ENCODE assay signal across 8 cellular contexts in the genomic region with DNA sequence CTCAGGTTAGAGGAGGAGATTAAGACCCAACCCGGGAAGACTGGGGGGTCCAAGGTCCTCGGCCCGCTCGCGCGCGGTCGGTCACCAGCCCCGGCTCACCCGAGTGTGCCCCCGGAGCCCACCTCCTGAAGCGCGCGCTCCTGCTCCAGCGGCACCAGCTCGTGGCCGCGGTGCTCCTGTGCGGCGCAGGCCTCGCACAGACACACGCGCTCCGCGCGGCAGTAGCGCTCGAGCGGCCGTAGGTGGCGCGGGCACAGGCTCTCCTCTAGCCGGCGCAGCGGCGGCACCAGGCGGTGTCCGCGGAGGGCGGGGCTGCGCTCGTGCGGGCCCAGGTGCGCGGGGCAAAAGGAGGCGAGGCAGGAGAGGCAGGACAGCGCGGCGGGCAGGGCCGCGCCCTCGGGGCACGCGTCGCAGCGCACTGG. TPM values are rescaled to one million over a fixed set of nuclear protein-coding genes. Genes with fewer than 3 reads are reported as not detected.
DNase-seq lines count a peak whose midpoint lies in the region; ATAC-seq and TF ChIP-seq lines count a peak whose summit lies in the region.

No MANE protein-coding gene starts in this region.

- H3F3A ChIP-seq in SU-DHL-6 (ENCODE audit: insufficient read depth), result no peaks in the 10 kb centered on the region

- H3K9me3 ChIP-seq in SU-DHL-6 (ENCODE audit: insufficient read depth, low read length) (no peaks in the 10 kb centered on the region), right cardiac atrium (ENCODE audit: control insufficient read depth, low read length) (no peaks in the 10 kb centered on the region)

- H3K36me3 ChIP-seq in SU-DHL-6 (ENCODE audit: low read length) (no peaks in the 10 kb centered on the region), rectal smooth muscle tissue (ENCODE audit: control insufficient read depth, insufficient read depth, low read length) (peaks cover 7% of the 10 kb centered on the region)

- DNase-seq in NCI-H2081 (lab: John Stamatoyannopoulos, UW), result peak; percentile 72 to 74
- DNase-seq in NCI-H2081 treated with DMSO at 0.1 percent for 48 hours (lab: John Stamatoyannopoulos, UW), result no peak
- DNase-seq in Jurkat, Clone E6-1 (ENCODE audit: low read depth, low spot score), result peak; percentile 50
- DNase-seq in amniotic epithelial cell (ENCODE audit: low read depth), result peak; percentile 46
- DNase-seq in right cardiac atrium, result peak; percentile 72 to 93 (median 90)
- no peak for DNase-seq in UCSD-AML1 (lab: John Stamatoyannopoulos, UW; ENCODE audit: unreplicated experiment)

- H3K4me2 ChIP-seq in SU-DHL-6 (ENCODE audit: low read depth, low read length, poor library complexity, severe bottlenecking), result peak overlapping the region; percentile 33

- no peaks in the 10 kb centered on the region for H3K9me2 ChIP-seq in SU-DHL-6 (replicated peaks; ENCODE audit: insufficient read depth, low read length)

- peak; percentile 67 to 69 for ATAC-seq in right cardiac atrium

- under 1% methylated on average over 56 of the region's 56 CpGs for WGBS in right cardiac atrium

- H3K27ac ChIP-seq in SU-DHL-6 (ENCODE audit: low read depth, low read length) (no peak overlapping the region), right cardiac atrium (ENCODE audit: low read length) (peak overlapping the region; percentile 91), rectal smooth muscle tissue (ENCODE audit: low read depth, low read length) (peak overlapping the region; percentile 96)

- H2AFZ ChIP-seq in SU-DHL-6 (ENCODE audit: low read depth, low read length, severe bottlenecking), result peak overlapping the region; percentile 38

- H3K79me2 ChIP-seq in SU-DHL-6 (ENCODE audit: insufficient read depth, low read length), result no peaks in the 10 kb centered on the region

- no peak for TF ChIP-seq CTCF in SU-DHL-6 (IDR thresholded peaks at IDR 0.05; ENCODE audit: insufficient read depth, low read length, poor library complexity, severe bottlenecking)

- H3K4me3 ChIP-seq in Jurkat, Clone E6-1 (ENCODE audit: low read length), result no peak overlapping the region
- H3K4me3 ChIP-seq in SU-DHL-6 (ENCODE audit: insufficient read depth, low read length, poor library complexity, severe bottlenecking) (no peak overlapping the region), right cardiac atrium (ENCODE audit: low read length) (peak overlapping the region; percentile 66), rectal smooth muscle tissue (ENCODE audit: low read length) (peak overlapping the region; percentile 88)

- intact Hi-C loops in right cardiac atrium (cut with DNase I), result no loop called here

- H3K4me1 ChIP-seq in right cardiac atrium (ENCODE audit: control insufficient read depth, insufficient read depth, low read length), result peaks cover 19% of the 10 kb centered on the region
- H3K4me1 ChIP-seq in rectal smooth muscle tissue (ENCODE audit: control insufficient read depth, insufficient read depth, low read length), result peaks cover 41% of the 10 kb centered on the region

- H3K27me3 ChIP-seq in SU-DHL-6 (ENCODE audit: low read length) (no peaks in the 10 kb centered on the region), right cardiac atrium (ENCODE audit: control insufficient read depth, insufficient read depth) (no peaks in the 10 kb centered on the region), rectal smooth muscle tissue (ENCODE audit: control insufficient read depth, insufficient read depth, low read length) (no peaks in the 10 kb centered on the region)

- no peaks in the 10 kb centered on the region for H4K20me1 ChIP-seq in SU-DHL-6 (ENCODE audit: low read depth, low read length)

- H3K9ac ChIP-seq in SU-DHL-6 (ENCODE audit: low read length) (no peak overlapping the region), rectal smooth muscle tissue (ENCODE audit: low read length) (peak overlapping the region; percentile 95)

RNA-seq across cellular contexts. Expression of a gene that starts 0.6 kb away (rescaled TPM):
- polyA plus RNA-seq in Jurkat, Clone E6-1 (2012; ENCODE audit: insufficient read depth, insufficient read length), result 20.4 TPM
- total RNA-seq in right cardiac atrium, result 10 to 100 TPM; 24.1 to 25.9 (median 25.3) TPM
- 19.2 TPM for polyA plus RNA-seq in right cardiac atrium

RNA-seq across cellular contexts. Expression of a gene that starts 19.0 kb away (rescaled TPM):
- polyA plus RNA-seq in Jurkat, Clone E6-1 (2012; ENCODE audit: insufficient read depth, insufficient read length), result 30.7 TPM
- 10 to 100 TPM in 1 of 4 donors, 1 to 10 TPM in 3; 5.7 to 10.7 (median 7.7) TPM for total RNA-seq in right cardiac atrium
- polyA plus RNA-seq in right cardiac atrium, result 7.9 TPM

RNA-seq across cellular contexts. Expression of a gene that starts 22.6 kb away (rescaled TPM):
- polyA plus RNA-seq in Jurkat, Clone E6-1 (2012; ENCODE audit: insufficient read depth, insufficient read length), result 120 TPM
- total RNA-seq in right cardiac atrium, result 100 to 1,000 TPM; 112 to 128 (median 118) TPM
- polyA plus RNA-seq in right cardiac atrium, result 109 TPM

RNA-seq across cellular contexts. Expression of a gene that starts 26.9 kb away (rescaled TPM):
- polyA plus RNA-seq in Jurkat, Clone E6-1 (2012; ENCODE audit: insufficient read depth, insufficient read length), result 129 TPM
- total RNA-seq in right cardiac atrium, result 10 to 100 TPM; 64.1 to 94.2 (median 83.8) TPM
- 57.9 TPM for polyA plus RNA-seq in right cardiac atrium

RNA-seq across cellular contexts. Expression of a gene that starts 33.6 kb away (rescaled TPM):
- polyA plus RNA-seq in Jurkat, Clone E6-1 (2012; ENCODE audit: insufficient read depth, insufficient read length), result 87.6 TPM
- 10 to 100 TPM; 12.6 to 30.4 (median 27.4) TPM for total RNA-seq in right cardiac atrium
- 18.8 TPM for polyA plus RNA-seq in right cardiac atrium

Comparison
In these comparisons a context has a peak if more than half of its experiments do, and no peak if none do; other contexts are left out.
1. DNase-seq: peak in NCI-H2081 (2 of 2), Jurkat, Clone E6-1 (single experiment), amniotic epithelial cell (single experiment) and right cardiac atrium (3 of 3); none in NCI-H2081 treated with DMSO at 0.1 percent for 48 hours (single experiment) and UCSD-AML1 (single experiment).
2. H3K4me3 ChIP-seq: peak in right cardiac atrium (single experiment) and rectal smooth muscle tissue (single experiment); none in Jurkat, Clone E6-1 (single experiment) and SU-DHL-6 (single experiment).